ENCODE assay signal across 29 cellular contexts in genomic region chr6:144052488-144052887, GRCh38.
"Had no signal": no experiment of that assay in that cellular context is flagged by ENCODE, and none has a peak within 500 bp of the region (broad histone marks: within the 10 kb centered on the region; RNA-seq: fewer than 3 reads in every experiment).

No MANE protein-coding gene starts in this region.

- H3K36me3 ChIP-seq: neutrophil, pancreas, spleen, suprapubic skin, tibial artery, transverse colon, upper lobe of right lung, uterus had no signal

- DNase-seq: naive thymus-derived CD8-positive, alpha-beta T cell; nephron progenitor cell; nucleus accumbens; pancreas; posterior cingulate gyrus; psoas muscle; right cardiac atrium; spleen; stimulated activated CD4-positive, alpha-beta T cell treated with anti-CD3 and anti-CD28 coated beads, Interleukin-12 subunit alpha, Interleukin-12 subunit beta, amount 100 ng/mL, for 4 hours; stimulated activated CD4-positive, alpha-beta T cell treated with anti-CD3 and anti-CD28 coated beads, Interleukin-1b, Interleukin-23, amount 100 ng/mL, for 48 hours; stimulated activated CD4-positive, alpha-beta T cell treated with anti-CD3 and anti-CD28 coated beads, Interleukin-4, amount 100 ng/mL, for 1 hour; stimulated activated CD4-positive, alpha-beta T cell treated with anti-CD3 and anti-CD28 coated beads, Interleukin-4, amount 100 ng/mL, for 4 hours; stimulated activated CD8-positive, alpha-beta memory T cell treated with anti-CD3 and anti-CD28 coated beads, Interleukin-4, amount 100 ng/mL, for 48 hours; stimulated activated naive CD4-positive, alpha-beta T cell; stimulated activated naive CD8-positive, alpha-beta T cell treated with anti-CD3 and anti-CD28 coated beads, Interleukin-15, amount 100 ng/mL, for 72 hours; stimulated activated naive CD8-positive, alpha-beta T cell treated with anti-CD3 and anti-CD28 coated beads, Interleukin-15, Interleukin-2, amounts not matched to agents 100 U/mL and 50 U/mL, for 24 hours; substantia nigra; testis; tibial artery; transverse colon; upper lobe of right lung; uterus had no signal

- H3K4me2 ChIP-seq: smooth muscle cell had no signal

- H3K4me1 ChIP-seq: pancreas, psoas muscle, suprapubic skin, testis, tibial artery, upper lobe of right lung, uterus had no signal

- H3K9me3 ChIP-seq: neutrophil, pancreas, psoas muscle, suprapubic skin, testis, tibial artery, transverse colon, upper lobe of right lung, uterus had no signal

- H3K27me3 ChIP-seq: neutrophil, pancreas, spleen, suprapubic skin, testis, tibial artery, transverse colon, upper lobe of right lung, uterus had no signal

- H3K27ac ChIP-seq: neutrophil, pancreas, psoas muscle, skin epidermis, spleen, suprapubic skin, testis, tibial artery, transverse colon, upper lobe of right lung, uterus had no signal

- H3K4me3 ChIP-seq: pancreas, psoas muscle, skin epidermis, smooth muscle cell, spleen, suprapubic skin, testis, tibial artery, transverse colon, upper lobe of right lung, uterus had no signal

- ATAC-seq: naive thymus-derived CD8-positive, alpha-beta T cell; natural killer cell treated with Interleukin-12 subunit alpha and Interleukin-12 subunit beta and Interleukin-15 and Interleukin-18, amount 100 ng/mL, for 72 hours; pancreas; psoas muscle; right cardiac atrium; sciatic nerve; stimulated activated memory B cell treated with anti-CD40 and anti-IgM and Interleukin-4, amounts not matched to agents 10 μg/mL and 1 μg/mL and 100 μg/mL, for 72 hours; stimulated activated naive CD8-positive, alpha-beta T cell treated with anti-CD3 and anti-CD28 coated beads, Interleukin-15, amount 100 ng/mL, for 72 hours; stimulated activated naive CD8-positive, alpha-beta T cell treated with anti-CD3 and anti-CD28 coated beads, Interleukin-15, Interleukin-2, amounts not matched to agents 100 U/mL and 50 U/mL, for 24 hours; upper lobe of right lung had no signal

- FAIRE-seq: pancreas had no signal
